Comparison of ENCODE assay signal across 1 cellular context in the genomic region with DNA sequence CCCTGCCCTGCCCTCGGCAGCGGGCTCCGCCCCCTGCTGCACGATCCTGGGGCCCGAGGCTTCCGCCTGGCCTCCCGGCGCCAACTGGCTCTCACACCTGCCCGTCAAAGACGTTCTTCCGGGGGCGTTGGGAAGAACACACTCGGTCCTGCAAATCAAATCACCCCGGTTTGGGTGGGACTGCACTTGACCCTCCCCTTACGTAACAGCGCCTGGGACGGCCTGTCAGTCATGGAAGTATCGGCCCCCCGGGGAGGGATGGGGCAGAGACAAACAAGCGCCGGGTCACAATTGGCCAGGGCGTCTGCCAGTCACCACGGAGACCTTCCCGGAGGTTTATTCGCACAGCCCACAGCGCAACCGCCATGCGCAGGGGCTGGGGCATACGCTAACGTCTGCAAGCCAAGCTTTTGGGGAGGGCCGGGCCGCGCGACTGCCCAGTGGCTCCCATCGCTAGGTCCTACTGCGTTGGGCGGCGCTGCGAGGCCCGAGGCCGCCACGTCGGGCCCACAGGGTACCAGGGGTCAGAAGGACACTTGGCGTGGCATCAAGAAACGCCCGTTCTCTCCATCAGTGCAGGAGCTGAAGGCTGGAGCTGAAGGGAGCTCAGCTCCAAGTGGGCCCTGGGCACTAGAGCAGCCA.
A peak's percentile ranks its signal among the peaks of the same experiment; 100 is the strongest.
TF ChIP-seq lines count a peak whose summit lies in the region.

No MANE protein-coding gene starts in this region.

TF ChIP-seq in K562, 482 proteins besides CTCF, POLR2A, EP300 and RAD21 (continued from another document):
- no peak for TF ChIP-seq ZSCAN29 (IDR thresholded peaks at IDR 0.05)
- TF ChIP-seq TAL1 (IDR thresholded peaks at IDR 0.05), result no peak
- TF ChIP-seq ZNF274 (IDR thresholded peaks at IDR 0.05; ENCODE audit: borderline replicate concordance, low read depth, low read length), result no peak
- TF ChIP-seq ZNF592 (IDR thresholded peaks at IDR 0.05), result no peak
- TF ChIP-seq, protein P1, sequence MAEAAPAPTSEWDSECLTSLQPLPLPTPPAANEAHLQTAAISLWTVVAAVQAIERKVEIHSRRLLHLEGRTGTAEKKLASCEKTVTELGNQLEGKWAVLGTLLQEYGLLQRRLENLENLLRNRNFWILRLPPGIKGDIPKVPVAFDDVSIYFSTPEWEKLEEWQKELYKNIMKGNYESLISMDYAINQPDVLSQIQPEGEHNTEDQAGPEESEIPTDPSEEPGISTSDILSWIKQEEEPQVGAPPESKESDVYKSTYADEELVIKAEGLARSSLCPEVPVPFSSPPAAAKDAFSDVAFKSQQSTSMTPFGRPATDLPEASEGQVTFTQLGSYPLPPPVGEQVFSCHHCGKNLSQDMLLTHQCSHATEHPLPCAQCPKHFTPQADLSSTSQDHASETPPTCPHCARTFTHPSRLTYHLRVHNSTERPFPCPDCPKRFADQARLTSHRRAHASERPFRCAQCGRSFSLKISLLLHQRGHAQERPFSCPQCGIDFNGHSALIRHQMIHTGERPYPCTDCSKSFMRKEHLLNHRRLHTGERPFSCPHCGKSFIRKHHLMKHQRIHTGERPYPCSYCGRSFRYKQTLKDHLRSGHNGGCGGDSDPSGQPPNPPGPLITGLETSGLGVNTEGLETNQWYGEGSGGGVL (CRISPR knock-in tag; IDR thresholded peaks at IDR 0.05), result no peak
- no peak for TF ChIP-seq HLTF (IDR thresholded peaks at IDR 0.05)
- TF ChIP-seq CTBP1 (IDR thresholded peaks at IDR 0.05; ENCODE audit: borderline replicate concordance), result peak; percentile 47
- no peak for TF ChIP-seq CREB5 (CRISPR knock-in tag; IDR thresholded peaks at IDR 0.05)
- peak; percentile 78 for TF ChIP-seq HMGN3 (IDR thresholded peaks at IDR 0.05; ENCODE audit: borderline replicate concordance, extremely low read depth, insufficient read length, low read depth, low read length)
- no peak for TF ChIP-seq ZNF41 (CRISPR knock-in tag; conservative IDR thresholded peaks at IDR 0.05)
- peak; percentile 90 for TF ChIP-seq CREM (IDR thresholded peaks at IDR 0.05; ENCODE audit: low read depth)
- no peak for TF ChIP-seq NONO (IDR thresholded peaks at IDR 0.05; ENCODE audit: low read depth in 2 of 2, low read length in 1 of 2)
- TF ChIP-seq ERF (CRISPR knock-in tag; IDR thresholded peaks at IDR 0.05), result no peak; the same call in 1 of the 2 replicates
- 0 out of 2 replicates have a peak, but pooled peaks have one; percentile 36 for TF ChIP-seq NCOA6 (IDR thresholded peaks at IDR 0.05)
- TF ChIP-seq CEBPB (tag; IDR thresholded peaks at IDR 0.05), result peak; percentile 93
- no peak for TF ChIP-seq ZFP1 (CRISPR knock-in tag; IDR thresholded peaks at IDR 0.05)
- no peak for TF ChIP-seq ZNF174 (CRISPR knock-in tag; IDR thresholded peaks at IDR 0.05)
- TF ChIP-seq E2F5 (CRISPR knock-in tag; IDR thresholded peaks at IDR 0.05), result no peak
- no peak for TF ChIP-seq TAF9B (IDR thresholded peaks at IDR 0.05; ENCODE audit: partially characterized antibody)
- no peak for TF ChIP-seq SREBF1 (IDR thresholded peaks at IDR 0.05; ENCODE audit: borderline replicate concordance, low read depth, low read length)
- no peak for TF ChIP-seq SIX5 (IDR thresholded peaks at IDR 0.05; ENCODE audit: borderline replicate concordance in 1 of 2, insufficient read depth in 1 of 2, low read depth in 1 of 2, low read length in 2 of 2)
- no peak for TF ChIP-seq E2F1 (CRISPR knock-in tag; IDR thresholded peaks at IDR 0.05)
- no peak for TF ChIP-seq THAP7 (CRISPR knock-in tag; IDR thresholded peaks at IDR 0.05)
- TF ChIP-seq ZNF217 (CRISPR knock-in tag; IDR thresholded peaks at IDR 0.05), result no peak
- no peak for TF ChIP-seq RBM22 (IDR thresholded peaks at IDR 0.05; ENCODE audit: low read depth, low read length, poor library complexity, severe bottlenecking)
- TF ChIP-seq CAMTA2 (CRISPR knock-in tag; conservative IDR thresholded peaks at IDR 0.05), result no peak
- no peak for TF ChIP-seq ZNF431 (CRISPR knock-in tag; IDR thresholded peaks at IDR 0.05)
- no peak for TF ChIP-seq TCFL5 (CRISPR knock-in tag; conservative IDR thresholded peaks at IDR 0.05)
- no peak for TF ChIP-seq POLR2H (tag; IDR thresholded peaks at IDR 0.05; ENCODE audit: low read depth)
- TF ChIP-seq, protein P2, sequence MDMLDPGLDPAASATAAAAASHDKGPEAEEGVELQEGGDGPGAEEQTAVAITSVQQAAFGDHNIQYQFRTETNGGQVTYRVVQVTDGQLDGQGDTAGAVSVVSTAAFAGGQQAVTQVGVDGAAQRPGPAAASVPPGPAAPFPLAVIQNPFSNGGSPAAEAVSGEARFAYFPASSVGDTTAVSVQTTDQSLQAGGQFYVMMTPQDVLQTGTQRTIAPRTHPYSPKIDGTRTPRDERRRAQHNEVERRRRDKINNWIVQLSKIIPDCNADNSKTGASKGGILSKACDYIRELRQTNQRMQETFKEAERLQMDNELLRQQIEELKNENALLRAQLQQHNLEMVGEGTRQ (CRISPR knock-in tag; IDR thresholded peaks at IDR 0.05), result no peak
- TF ChIP-seq SRF (CRISPR knock-in tag; IDR thresholded peaks at IDR 0.05), result peak in 1 of 2 experiments; percentile 77; a peak in 1 of 4 replicates
- TF ChIP-seq CBX3 (IDR thresholded peaks at IDR 0.05; ENCODE audit: borderline replicate concordance in 1 of 2, low read length in 2 of 2), result no peak
- TF ChIP-seq ETV6 (IDR thresholded peaks at IDR 0.05; ENCODE audit: borderline replicate concordance in 1 of 2, low read depth in 2 of 2, low read length in 1 of 2), result no peak
- TF ChIP-seq ETV6 (CRISPR knock-in tag; IDR thresholded peaks at IDR 0.05; ENCODE audit: borderline replicate concordance), result no peak
- TF ChIP-seq JUNB (CRISPR knock-in tag; conservative IDR thresholded peaks at IDR 0.05), result no peak
- peak; percentile 49 for TF ChIP-seq RBM25 (IDR thresholded peaks at IDR 0.05; ENCODE audit: low read depth, low read length, severe bottlenecking)
- TF ChIP-seq PHF8 (IDR thresholded peaks at IDR 0.05; ENCODE audit: borderline replicate concordance, low read length), result peak; percentile 86
- TF ChIP-seq, protein P3, sequence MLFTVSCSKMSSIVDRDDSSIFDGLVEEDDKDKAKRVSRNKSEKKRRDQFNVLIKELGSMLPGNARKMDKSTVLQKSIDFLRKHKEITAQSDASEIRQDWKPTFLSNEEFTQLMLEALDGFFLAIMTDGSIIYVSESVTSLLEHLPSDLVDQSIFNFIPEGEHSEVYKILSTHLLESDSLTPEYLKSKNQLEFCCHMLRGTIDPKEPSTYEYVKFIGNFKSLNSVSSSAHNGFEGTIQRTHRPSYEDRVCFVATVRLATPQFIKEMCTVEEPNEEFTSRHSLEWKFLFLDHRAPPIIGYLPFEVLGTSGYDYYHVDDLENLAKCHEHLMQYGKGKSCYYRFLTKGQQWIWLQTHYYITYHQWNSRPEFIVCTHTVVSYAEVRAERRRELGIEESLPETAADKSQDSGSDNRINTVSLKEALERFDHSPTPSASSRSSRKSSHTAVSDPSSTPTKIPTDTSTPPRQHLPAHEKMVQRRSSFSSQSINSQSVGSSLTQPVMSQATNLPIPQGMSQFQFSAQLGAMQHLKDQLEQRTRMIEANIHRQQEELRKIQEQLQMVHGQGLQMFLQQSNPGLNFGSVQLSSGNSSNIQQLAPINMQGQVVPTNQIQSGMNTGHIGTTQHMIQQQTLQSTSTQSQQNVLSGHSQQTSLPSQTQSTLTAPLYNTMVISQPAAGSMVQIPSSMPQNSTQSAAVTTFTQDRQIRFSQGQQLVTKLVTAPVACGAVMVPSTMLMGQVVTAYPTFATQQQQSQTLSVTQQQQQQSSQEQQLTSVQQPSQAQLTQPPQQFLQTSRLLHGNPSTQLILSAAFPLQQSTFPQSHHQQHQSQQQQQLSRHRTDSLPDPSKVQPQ (CRISPR knock-in tag; IDR thresholded peaks at IDR 0.05; ENCODE audit: borderline replicate concordance), result no peak
- TF ChIP-seq ZNF143 (CRISPR knock-in tag; IDR thresholded peaks at IDR 0.05), result no peak
- TF ChIP-seq, protein P4, sequence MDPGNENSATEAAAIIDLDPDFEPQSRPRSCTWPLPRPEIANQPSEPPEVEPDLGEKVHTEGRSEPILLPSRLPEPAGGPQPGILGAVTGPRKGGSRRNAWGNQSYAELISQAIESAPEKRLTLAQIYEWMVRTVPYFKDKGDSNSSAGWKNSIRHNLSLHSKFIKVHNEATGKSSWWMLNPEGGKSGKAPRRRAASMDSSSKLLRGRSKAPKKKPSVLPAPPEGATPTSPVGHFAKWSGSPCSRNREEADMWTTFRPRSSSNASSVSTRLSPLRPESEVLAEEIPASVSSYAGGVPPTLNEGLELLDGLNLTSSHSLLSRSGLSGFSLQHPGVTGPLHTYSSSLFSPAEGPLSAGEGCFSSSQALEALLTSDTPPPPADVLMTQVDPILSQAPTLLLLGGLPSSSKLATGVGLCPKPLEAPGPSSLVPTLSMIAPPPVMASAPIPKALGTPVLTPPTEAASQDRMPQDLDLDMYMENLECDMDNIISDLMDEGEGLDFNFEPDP (CRISPR knock-in tag; IDR thresholded peaks at IDR 0.05), result no peak
